23 cellular contexts compared by ENCODE assay signal in the genomic region with DNA sequence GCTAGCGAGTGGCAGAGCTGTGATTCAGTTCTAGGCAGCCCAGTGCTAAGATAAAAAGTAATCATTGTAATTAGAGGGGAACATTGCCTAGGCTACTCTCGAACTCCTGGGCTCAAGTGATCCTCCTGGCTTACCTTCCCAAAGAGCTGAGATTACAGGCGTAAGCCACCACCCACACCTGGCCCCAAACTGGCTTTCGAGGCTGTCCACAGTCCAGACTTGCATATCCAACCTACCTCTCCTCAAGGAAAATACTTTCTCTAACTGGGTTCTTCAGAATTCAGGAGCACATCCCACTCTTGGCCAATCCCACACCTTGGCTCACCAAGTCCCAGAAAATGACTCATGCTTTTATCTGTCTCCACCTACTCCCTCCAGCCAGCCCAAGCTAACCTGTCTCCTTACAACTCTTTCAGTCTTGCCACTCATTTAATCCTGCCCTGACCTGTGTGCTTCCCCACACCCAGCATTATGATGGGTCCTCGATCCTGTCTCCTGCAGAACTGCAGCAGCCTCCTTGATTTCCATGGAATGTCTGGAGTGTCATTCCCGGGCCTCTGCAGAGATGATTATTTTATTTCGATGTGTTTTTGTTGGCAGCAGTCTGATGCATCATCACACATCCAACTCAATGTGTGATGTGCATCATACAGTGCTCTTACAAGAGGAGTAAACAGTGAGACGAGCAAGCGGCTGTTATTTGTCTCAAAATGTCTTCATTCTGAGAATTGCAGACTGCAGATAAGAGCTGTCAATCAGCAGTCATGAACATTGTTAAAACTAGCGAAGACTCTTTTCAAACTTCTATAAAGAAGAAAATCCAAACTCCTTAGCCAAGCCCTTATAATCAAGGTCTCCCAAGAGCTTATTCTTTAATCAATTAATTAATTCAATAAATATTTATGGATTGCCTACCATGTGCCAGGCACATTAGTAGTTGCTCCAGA.
DNase-seq lines count a peak whose midpoint lies in the region; FAIRE-seq and TF ChIP-seq lines count a peak whose summit lies in the region.
"Had no signal": no experiment of that assay in that cellular context is flagged by ENCODE, and none has a peak within 500 bp of the region (broad histone marks: within the 10 kb centered on the region; RNA-seq: fewer than 3 reads in every experiment).

No MANE protein-coding gene starts in this region.

- no peaks in the 10 kb centered on the region for H3K27me3 ChIP-seq in bronchial epithelial cell (ENCODE audit: control insufficient read depth, insufficient read depth, low read length)
- H3K27me3 ChIP-seq: ascending aorta, sigmoid colon had no signal

- FAIRE-seq in bronchial epithelial cell (lab: Jason Lieb, UNC): peak; percentile 47
- FAIRE-seq: colon, G401.6 had no signal

- H3K4me3 ChIP-seq in bronchial epithelial cell (ENCODE audit: low read depth, low read length): no peak overlapping the region
- H3K4me3 ChIP-seq: ascending aorta, sigmoid colon had no signal

- no peak for TF ChIP-seq CTCF in bronchial epithelial cell (IDR thresholded peaks at IDR 0.05; ENCODE audit: insufficient read depth, low read length, severe bottlenecking)

- no peaks in the 10 kb centered on the region for H3K36me3 ChIP-seq in bronchial epithelial cell (ENCODE audit: control insufficient read depth, insufficient read depth, low read length)
- H3K36me3 ChIP-seq: ascending aorta, sigmoid colon had no signal

- peak; percentile 15 for DNase-seq in ELR (ENCODE audit: low read depth)
- DNase-seq in NCI-H226: peak; percentile 89
- DNase-seq in bronchial epithelial cell (ENCODE audit: low read depth): peak; percentile 96
- DNase-seq in kidney tubule cell (ENCODE audit: low spot score): peak; percentile 13
- no peak for DNase-seq in D341Med (ENCODE audit: low spot score)
- DNase-seq in NCI-H2196 (lab: John Stamatoyannopoulos, UW; ENCODE audit: unreplicated experiment): no peak
- DNase-seq in NCI-H2081 (lab: John Stamatoyannopoulos, UW): no peak
- no peak for DNase-seq in T-helper 2 cell
- DNase-seq: activated CD4-positive, alpha-beta T cell treated with anti-CD3 and anti-CD28 coated beads for 4 hours; activated CD8-positive, alpha-beta memory T cell treated with anti-CD3 and anti-CD28 coated beads, Interleukin-2, amount 10 ng/mL, durations not matched to agents 7 days and 5 days; effector memory CD8-positive, alpha-beta T cell; H9; left colon; naive thymus-derived CD8-positive, alpha-beta T cell; NCI-H187 treated with DMSO at 0.1 percent for 48 hours; NCI-H345; SHP77 treated with DMSO at 0.1 percent for 48 hours; sigmoid colon; stimulated activated CD4-positive, alpha-beta T cell treated with anti-CD3 and anti-CD28 coated beads, Interleukin-15, amount 100 ng/mL, for 24 hours; T-cell had no signal

Comparison
In these comparisons a context has a peak if more than half of its experiments do, and no peak if none do; other contexts are left out.
1. DNase-seq: peak in ELR (single experiment), NCI-H226 (single experiment), bronchial epithelial cell (single experiment) and kidney tubule cell (single experiment); none in D341Med (single experiment), NCI-H2196 (single experiment), NCI-H2081 (0 of 2) and T-helper 2 cell (0 of 5).